24 cellular contexts compared by ENCODE assay signal in genomic region chr4:168647976-168648375, GRCh38.
DNase-seq lines count a peak whose midpoint lies in the region; ATAC-seq and TF ChIP-seq lines count a peak whose summit lies in the region.
"Had no signal": no experiment of that assay in that cellular context is flagged by ENCODE, and none has a peak within 500 bp of the region (broad histone marks: within the 10 kb centered on the region; RNA-seq: fewer than 3 reads in every experiment).

No MANE protein-coding gene starts in this region.

- H3K4me2 ChIP-seq in neural progenitor cell: peak overlapping the region; percentile 47

- peak overlapping the region; percentile 66 for H3K27ac ChIP-seq in neural progenitor cell
- no peak overlapping the region for H3K27ac ChIP-seq in naive thymus-derived CD4-positive, alpha-beta T cell (ENCODE audit: low read depth, low read length)
- H3K27ac ChIP-seq: coronary artery, GM23248, left ventricle myocardium inferior, vagina had no signal

- H3K4me1 Mint-ChIP-seq in neural progenitor cell: peaks cover 43% of the 10 kb centered on the region
- H3K4me1 Mint-ChIP-seq in naive thymus-derived CD4-positive, alpha-beta T cell: no peaks in the 10 kb centered on the region
- H3K4me1 Mint-ChIP-seq: CD14-positive monocyte had no signal

- H3K4me3 Mint-ChIP-seq in neural progenitor cell: no peak overlapping the region
- no peak overlapping the region for H3K4me3 Mint-ChIP-seq in naive thymus-derived CD4-positive, alpha-beta T cell
- H3K4me3 Mint-ChIP-seq: activated T-cell treated with anti-CD3 and anti-CD28 coated beads, Interleukin-2, amount 50 U/mL, for 4 hours; CD14-positive monocyte had no signal

- peak; percentile 7 for TF ChIP-seq CTCF in choroid plexus epithelial cell (conservative IDR thresholded peaks at IDR 0.05; ENCODE audit: low read depth, low read length)
- TF ChIP-seq CTCF in neural progenitor cell (IDR thresholded peaks at IDR 0.05): no peak

- H3K9me3 Mint-ChIP-seq in neural progenitor cell: no peaks in the 10 kb centered on the region
- no peaks in the 10 kb centered on the region for H3K9me3 Mint-ChIP-seq in naive thymus-derived CD4-positive, alpha-beta T cell
- H3K9me3 Mint-ChIP-seq: activated T-cell treated with anti-CD3 and anti-CD28 coated beads, Interleukin-2, amount 50 U/mL, for 4 hours; CD14-positive monocyte had no signal

- H4K20me1 ChIP-seq in neural progenitor cell (ENCODE audit: low read depth): no peaks in the 10 kb centered on the region

- no peaks in the 10 kb centered on the region for H3K9me3 ChIP-seq in neural progenitor cell (ENCODE audit: low read depth)
- no peaks in the 10 kb centered on the region for H3K9me3 ChIP-seq in naive thymus-derived CD4-positive, alpha-beta T cell (ENCODE audit: control insufficient read depth in 2 of 3, low read length in 3 of 3)
- H3K9me3 ChIP-seq: left ventricle myocardium inferior, mucosa of descending colon, vagina had no signal

- DNase-seq in ACHN: peak; percentile 66
- peak; percentile 17 for DNase-seq in NCI-H2227 (lab: John Stamatoyannopoulos, UW; ENCODE audit: unreplicated experiment)
- peak; percentile 69 for DNase-seq in choroid plexus epithelial cell (ENCODE audit: low read depth)
- DNase-seq in neural progenitor cell (ENCODE audit: low spot score): no peak
- DNase-seq in naive thymus-derived CD4-positive, alpha-beta T cell: no peak
- no peak for DNase-seq in NCI-H526 treated with DMSO at 0.1 percent for 48 hours (lab: John Stamatoyannopoulos, UW)
- DNase-seq in stimulated activated naive CD8-positive, alpha-beta T cell treated with anti-CD3 and anti-CD28 coated beads, Interleukin-15, Interleukin-2, amounts not matched to agents 100 U/mL and 50 U/mL, for 24 hours: no peak
- no peak for DNase-seq in central memory CD4-positive, alpha-beta T cell
- DNase-seq: activated CD4-positive, alpha-beta T cell treated with anti-CD3 and anti-CD28 coated beads for 1 hour; activated naive CD4-positive, alpha-beta T cell treated with Interleukin-2 at 50 U/mL for 16 hours; activated T-cell treated with anti-CD3 and anti-CD28 coated beads, Interleukin-2, amount 50 U/mL, for 4 hours; aorta; GM23248; head of caudate nucleus; left ventricle myocardium inferior; mucosa of descending colon; NCI-H1105; NCI-H2081; occipital lobe; right cardiac atrium had no signal

- H3K27me3 ChIP-seq in neural progenitor cell: no peaks in the 10 kb centered on the region
- no peaks in the 10 kb centered on the region for H3K27me3 ChIP-seq in naive thymus-derived CD4-positive, alpha-beta T cell (ENCODE audit: control insufficient read depth in 2 of 2, insufficient read depth in 2 of 2, low read length in 2 of 2)
- H3K27me3 ChIP-seq: vagina had no signal

- H3K27me3 Mint-ChIP-seq in neural progenitor cell (ENCODE audit: insufficient read depth, low read depth): peaks cover 1% of the 10 kb centered on the region
- peaks cover 19 to 36% (median 24%) of the 10 kb centered on the region in 5 donors for H3K27me3 Mint-ChIP-seq in naive thymus-derived CD4-positive, alpha-beta T cell

- peaks cover 12% of the 10 kb centered on the region for H3K36me3 Mint-ChIP-seq in neural progenitor cell
- no peaks in the 10 kb centered on the region for H3K36me3 Mint-ChIP-seq in naive thymus-derived CD4-positive, alpha-beta T cell
- H3K36me3 Mint-ChIP-seq: CD14-positive monocyte had no signal

- no peaks in the 10 kb centered on the region for H3F3A ChIP-seq in neural progenitor cell (ENCODE audit: low read depth)

- peak overlapping the region; percentile 67 for H3K27ac Mint-ChIP-seq in neural progenitor cell
- H3K27ac Mint-ChIP-seq in naive thymus-derived CD4-positive, alpha-beta T cell: no peak overlapping the region
- H3K27ac Mint-ChIP-seq: CD14-positive monocyte had no signal

- no peaks in the 10 kb centered on the region for H3K36me3 ChIP-seq in neural progenitor cell
- H3K36me3 ChIP-seq in naive thymus-derived CD4-positive, alpha-beta T cell (ENCODE audit: control insufficient read depth in 2 of 3, insufficient read depth in 3 of 3, low read length in 3 of 3): no peaks in the 10 kb centered on the region
- H3K36me3 ChIP-seq: left ventricle myocardium inferior, vagina had no signal

- CTCF ChIA-PET in naive thymus-derived CD4-positive, alpha-beta T cell (lab: Charles Lee): no interaction called here

- ATAC-seq in naive thymus-derived CD4-positive, alpha-beta T cell: no peak
- ATAC-seq in stimulated activated naive CD8-positive, alpha-beta T cell treated with anti-CD3 and anti-CD28 coated beads, Interleukin-15, Interleukin-2, amounts not matched to agents 100 U/mL and 50 U/mL, for 24 hours: no peak
- ATAC-seq: activated T-cell treated with anti-CD3 and anti-CD28 coated beads, Interleukin-2, amount 50 U/mL, for 4 hours; mucosa of descending colon; right cardiac atrium; Right ventricle myocardium inferior had no signal

- H2AFZ ChIP-seq in neural progenitor cell (replicated peaks): no peak overlapping the region
- H2AFZ ChIP-seq: GM23248 had no signal

- H3K4me3 ChIP-seq in choroid plexus epithelial cell (ENCODE audit: low read depth, low read length) (no peak overlapping the region), neural progenitor cell (no peak overlapping the region)
- H3K4me3 ChIP-seq in naive thymus-derived CD4-positive, alpha-beta T cell (ENCODE audit: low read length): no peak overlapping the region
- H3K4me3 ChIP-seq: coronary artery, GM23248, left ventricle myocardium inferior, mucosa of descending colon, vagina had no signal

- intact Hi-C loops in naive thymus-derived CD4-positive, alpha-beta T cell (cut with micrococcal nuclease): no loop called here

- H3K4me1 ChIP-seq in neural progenitor cell: peaks cover 36% of the 10 kb centered on the region
- H3K4me1 ChIP-seq in naive thymus-derived CD4-positive, alpha-beta T cell (ENCODE audit: control insufficient read depth in 2 of 2, insufficient read depth in 2 of 2, low read length in 2 of 2): no peaks in the 10 kb centered on the region
- H3K4me1 ChIP-seq: vagina had no signal

- POLR2A ChIA-PET in naive thymus-derived CD4-positive, alpha-beta T cell (lab: Charles Lee): no interaction called here

- H3K79me2 ChIP-seq in neural progenitor cell (ENCODE audit: low read depth): peaks cover 93% of the 10 kb centered on the region

- in situ Hi-C loops in ACHN (cut with HindIII; ENCODE audit: low pct_ligation_motif_present, low pct_unique_long_range_greater_than_20kb, low sequenced_read_pairs): no loop called here

- no peak overlapping the region for H3K9ac ChIP-seq in neural progenitor cell
- H3K9ac ChIP-seq: GM23248 had no signal

Comparison
In these comparisons a context has a peak if more than half of its experiments do, and no peak if none do; other contexts are left out.
1. DNase-seq: peak in ACHN (single experiment), NCI-H2227 (single experiment) and choroid plexus epithelial cell (single experiment); none in neural progenitor cell (single experiment), naive thymus-derived CD4-positive, alpha-beta T cell (0 of 9), NCI-H526 treated with DMSO at 0.1 percent for 48 hours (single experiment), stimulated activated naive CD8-positive, alpha-beta T cell treated with anti-CD3 and anti-CD28 coated beads, Interleukin-15, Interleukin-2, amounts not matched to agents 100 U/mL and 50 U/mL, for 24 hours (single experiment) and central memory CD4-positive, alpha-beta T cell (single experiment).